Comparison of ENCODE assay signal across 8 cellular contexts in genomic region chr20:3172933-3173581, GRCh38. TPM values are rescaled to one million over a fixed set of nuclear protein-coding genes. Genes with fewer than 3 reads are reported as not detected.
DNase-seq lines count a peak whose midpoint lies in the region; ATAC-seq and TF ChIP-seq lines count a peak whose summit lies in the region.

LZTS3 (minus strand) TSS chr20:3173549; CDS start chr20:3167163, 6,386 bp downstream.

- intact Hi-C loops in OCI-LY7 (cut with micrococcal nuclease; ENCODE audit: unreplicated experiment) (no loop called here), stomach (cut with DNase I; ENCODE audit: low total_unique reads) (no loop called here)

- peak within 1 kb of the TSS; percentile 78 for H3K27ac Mint-ChIP-seq in neural progenitor cell

- H2AFZ ChIP-seq in OCI-LY7 (ENCODE audit: low read length) (peak within 1 kb of the TSS; percentile 98), neural progenitor cell (replicated peaks) (peak within 1 kb of the TSS; percentile 95)

- DNase-seq in OCI-LY7 (ENCODE audit: low spot score): peak; percentile 72
- DNase-seq in activated T-cell treated with anti-CD3 and anti-CD28 coated beads, Interleukin-2, amount 50 U/mL, for 48 hours: peak; percentile 74 to 82
- DNase-seq in fibroblast of mammary gland (ENCODE audit: low read depth): peak; percentile 35
- peak; percentile 93 for DNase-seq in neural progenitor cell (ENCODE audit: low spot score)
- peak; percentile 71 for DNase-seq in stomach

- H3K4me3 Mint-ChIP-seq in neural progenitor cell: peak within 1 kb of the TSS; percentile 96

- POLR2A ChIA-PET in OCI-LY7 (lab: Charles Lee): no interaction called here

- H3K79me2 ChIP-seq in OCI-LY7 (ENCODE audit: insufficient read depth, low read depth, low read length) (no peaks in the 10 kb centered on the region), neural progenitor cell (ENCODE audit: low read depth) (peaks cover 10% of the 10 kb centered on the region)

- 0 to 1% (median 0%) methylated on average over 31 to 58 of the region's 58 CpGs; no CpG with 5 or more reads in 1 of the 5 donors for WGBS in stomach, 5 donors

- ATAC-seq in GM19351 (IDR thresholded peaks at IDR 0.05; ENCODE audit: unreplicated experiment) (peak; percentile 65), HG03460 (IDR thresholded peaks at IDR 0.05; ENCODE audit: unreplicated experiment) (peak; percentile 57)

- peaks cover 61 to 87% (median 76%) of the 10 kb centered on the region in 11 experiments for H3K27me3 ChIP-seq in BLaER1 treated with 17β-estradiol and CSF1 and Interleukin-3, amounts not matched to agents 10 nM and 100 nM
- H3K27me3 ChIP-seq in neural progenitor cell (peaks cover 15% of the 10 kb centered on the region), stomach (peaks cover 0 to 25% (median 3%) of the 10 kb centered on the region in 3 donors)

- no peak for TF ChIP-seq POLR2A in stomach (IDR thresholded peaks at IDR 0.05)

- H3K27ac ChIP-seq in BLaER1 treated with 17β-estradiol and CSF1 and Interleukin-3, amounts not matched to agents 10 nM and 100 nM: peak within 1 kb of the TSS in 9 of 11 experiments; percentile 32 to 76 (median 65); a peak in 13 of 22 replicates
- H3K27ac ChIP-seq in OCI-LY7 (ENCODE audit: low read depth, low read length, poor library complexity, severe bottlenecking): no peak within 1 kb of the TSS
- H3K27ac ChIP-seq in neural progenitor cell: peak within 1 kb of the TSS; percentile 86
- peak within 1 kb of the TSS; percentile 83 to 92 (median 89) for H3K27ac ChIP-seq in stomach

- peak within 1 kb of the TSS; percentile 83 to 99 (median 97) for H3K4me2 ChIP-seq in BLaER1 treated with 17β-estradiol and CSF1 and Interleukin-3, amounts not matched to agents 10 nM and 100 nM
- H3K4me2 ChIP-seq in OCI-LY7 (ENCODE audit: low read length) (peak within 1 kb of the TSS; percentile 85), neural progenitor cell (peak within 1 kb of the TSS; percentile 88)

- H3K9me3 Mint-ChIP-seq in neural progenitor cell: no peaks in the 10 kb centered on the region

- no peaks in the 10 kb centered on the region for H3K9me3 ChIP-seq in BLaER1 treated with 17β-estradiol and CSF1 and Interleukin-3, amounts not matched to agents 10 nM and 100 nM (replicated peaks in 1 of 11)
- H3K9me3 ChIP-seq in OCI-LY7 (ENCODE audit: low read length) (no peaks in the 10 kb centered on the region), neural progenitor cell (ENCODE audit: low read depth) (no peaks in the 10 kb centered on the region), stomach (no peaks in the 10 kb centered on the region)

- TF ChIP-seq EP300 in stomach (IDR thresholded peaks at IDR 0.05): no peak

- H3K36me3 Mint-ChIP-seq in neural progenitor cell: no peaks in the 10 kb centered on the region

- H3K9me2 ChIP-seq in OCI-LY7 (ENCODE audit: insufficient read depth, low read length): no peaks in the 10 kb centered on the region

- H3F3A ChIP-seq in neural progenitor cell (ENCODE audit: low read depth): peaks cover 22% of the 10 kb centered on the region

- H4K20me1 ChIP-seq in BLaER1 treated with 17β-estradiol and CSF1 and Interleukin-3, amounts not matched to agents 10 nM and 100 nM: peaks cover 0 to 43% (median 18%) of the 10 kb centered on the region in 11 experiments; a peak in 11 of 22 replicates
- no peaks in the 10 kb centered on the region for H4K20me1 ChIP-seq in OCI-LY7 (ENCODE audit: insufficient read depth, low read length)
- H4K20me1 ChIP-seq in neural progenitor cell (ENCODE audit: low read depth): peaks cover 16% of the 10 kb centered on the region

- peaks cover 20% of the 10 kb centered on the region for H3K27me3 Mint-ChIP-seq in neural progenitor cell (ENCODE audit: insufficient read depth, low read depth)

- CTCF ChIA-PET in OCI-LY7 (lab: Charles Lee; ENCODE audit: unreplicated experiment): no interaction called here

- TF ChIP-seq CTCF in OCI-LY7 (conservative IDR thresholded peaks at IDR 0.05; ENCODE audit: low read length) (peak; percentile 32; the same call in 1 of the 2 replicates), fibroblast of mammary gland (conservative IDR thresholded peaks at IDR 0.05; ENCODE audit: control insufficient read depth, insufficient read depth, low read depth, low read length) (no peak), neural progenitor cell (IDR thresholded peaks at IDR 0.05) (no peak), stomach (IDR thresholded peaks at IDR 0.05) (no peak)

- peak within 1 kb of the TSS; percentile 65 to 84 (median 79); a peak in 21 of 22 replicates for H3K9ac ChIP-seq in BLaER1 treated with 17β-estradiol and CSF1 and Interleukin-3, amounts not matched to agents 10 nM and 100 nM
- peak within 1 kb of the TSS; percentile 55 for H3K9ac ChIP-seq in neural progenitor cell

- no peaks in the 10 kb centered on the region for H3K36me3 ChIP-seq in BLaER1 treated with 17β-estradiol and CSF1 and Interleukin-3, amounts not matched to agents 10 nM and 100 nM
- H3K36me3 ChIP-seq in OCI-LY7 (ENCODE audit: insufficient read depth, low read length): no peaks in the 10 kb centered on the region
- no peaks in the 10 kb centered on the region for H3K36me3 ChIP-seq in neural progenitor cell
- no peaks in the 10 kb centered on the region for H3K36me3 ChIP-seq in stomach

- H3K4me1 Mint-ChIP-seq in neural progenitor cell: peaks cover 24% of the 10 kb centered on the region

- no TSS peak for BruUV-seq in OCI-LY7 (replicated peaks; lab: Mats Ljungman, UMichigan)

- H3K4me1 ChIP-seq in BLaER1 treated with 17β-estradiol and CSF1 and Interleukin-3, amounts not matched to agents 10 nM and 100 nM: peaks cover 5 to 15% (median 11%) of the 10 kb centered on the region in 10 experiments; a peak in 15 of 20 replicates
- H3K4me1 ChIP-seq in OCI-LY7 (ENCODE audit: insufficient read depth, low read length, poor library complexity, severe bottlenecking) (peaks cover 27% of the 10 kb centered on the region), neural progenitor cell (peaks cover 23% of the 10 kb centered on the region), stomach (peaks cover 22 to 58% (median 35%) of the 10 kb centered on the region in 4 donors)

- peak within 1 kb of the TSS; percentile 70 to 88 (median 78) for H3K4me3 ChIP-seq in BLaER1 treated with 17β-estradiol and CSF1 and Interleukin-3, amounts not matched to agents 10 nM and 100 nM
- H3K4me3 ChIP-seq in OCI-LY7 (ENCODE audit: low read depth, low read length, poor library complexity, severe bottlenecking) (peak within 1 kb of the TSS; percentile 97), fibroblast of mammary gland (ENCODE audit: control insufficient read depth, low read depth, low read length) (peak within 1 kb of the TSS; percentile 77), neural progenitor cell (peak within 1 kb of the TSS; percentile 96), stomach (peak within 1 kb of the TSS; percentile 86 to 94 (median 90))

RNA-seq across cellular contexts. Expression of gene LZTS3, which starts in this region (rescaled TPM):
- total RNA-seq in OCI-LY7 (2014; rRNA removed; shearing (Covaris generic)): 4.5 and 4.7 TPM in 2 replicates
- total RNA-seq in OCI-LY7 (2022): 4.2 and 5.0 TPM in 2 replicates
- 3.7 and 12.5 TPM in 2 replicates for total RNA-seq in neural progenitor cell (ENCODE audit: low replicate concordance)
- total RNA-seq in stomach: 10 to 100 TPM in 4 of 5 donors, 1 to 10 TPM in 1; 5.3 to 36.6 (median 22.3) TPM
- polyA plus RNA-seq in stomach: 10 to 100 TPM in 2 of 3 donors, 1 to 10 TPM in 1; 8.6 to 16.6 (median 12.7) TPM

Comparison
In these comparisons a context has a peak if more than half of its experiments do, and no peak if none do; other contexts are left out.
1. DNase-seq: peak in every context shown above with its lines; median percentile 93 in neural progenitor cell; 78 in activated T-cell treated with anti-CD3 and anti-CD28 coated beads, Interleukin-2, amount 50 U/mL, for 48 hours; 72 in OCI-LY7; 71 in stomach; 35 in fibroblast of mammary gland.